14 cellular contexts compared by ENCODE assay signal in the genomic region with DNA sequence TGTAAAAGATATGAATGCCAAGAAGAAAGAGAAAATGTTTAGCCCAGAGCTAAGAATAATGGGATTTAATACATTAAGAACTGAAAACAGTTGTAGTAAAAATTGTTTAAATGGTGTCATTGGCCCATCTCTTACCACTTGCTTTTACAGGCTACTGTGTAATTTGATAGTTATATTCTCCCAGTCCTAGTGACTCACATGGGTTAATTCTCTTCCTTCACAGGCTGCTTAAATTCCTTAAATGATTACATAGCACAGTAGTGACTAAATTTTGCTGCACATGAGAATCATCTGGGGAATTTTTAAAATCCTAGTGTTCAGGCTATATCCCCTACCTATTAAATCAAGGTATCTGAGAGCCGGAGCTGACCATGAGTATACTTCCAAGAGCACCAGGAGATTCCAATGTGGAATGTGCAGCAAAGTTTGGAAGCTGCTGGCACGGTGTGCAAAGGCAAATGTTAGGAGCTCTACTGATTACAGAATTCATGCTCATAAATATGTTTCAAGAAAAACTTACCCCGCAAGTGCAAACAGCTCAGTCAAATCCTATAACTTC. TPM values are rescaled to one million over a fixed set of nuclear protein-coding genes. Genes with fewer than 3 reads are reported as not detected.
DNase-seq lines count a peak whose midpoint lies in the region; ATAC-seq and TF ChIP-seq lines count a peak whose summit lies in the region.
"Had no signal": no experiment of that assay in that cellular context is flagged by ENCODE, and none has a peak within 500 bp of the region (broad histone marks: within the 10 kb centered on the region; RNA-seq: fewer than 3 reads in every experiment).

No MANE protein-coding gene starts in this region.

- H3K27me3 Mint-ChIP-seq in chondrocyte (ENCODE audit: low read depth) = peaks cover 6% of the 10 kb centered on the region
- H3K27me3 Mint-ChIP-seq in CD8-positive, alpha-beta memory T cell = peaks cover 6 to 24% of the 10 kb centered on the region in 2 donors

- intact Hi-C loops in IMR-90 (cut with micrococcal nuclease) = no loop called here

- no peak overlapping the region for H4K5ac ChIP-seq in IMR-90 (ENCODE audit: low read depth, low read length)

- POLR2A ChIA-PET in BJ (lab: Charles Lee) (no interaction called here), IMR-90 (lab: Charles Lee; ENCODE audit: unreplicated experiment) (no interaction called here)
- POLR2A ChIA-PET in CD8-positive, alpha-beta memory T cell (lab: Charles Lee) = no interaction called here

- TF ChIP-seq CTCF in BJ (IDR thresholded peaks at IDR 0.05; ENCODE audit: insufficient read depth, low read depth, low read length) = no peak
- TF ChIP-seq CTCF in IMR-90 (conservative IDR thresholded peaks at IDR 0.05; ENCODE audit: low read depth, low read length) = no peak
- no peak for TF ChIP-seq CTCF in chondrocyte (IDR thresholded peaks at IDR 0.05)
- TF ChIP-seq CTCF in omental fat pad (IDR thresholded peaks at IDR 0.05) = no peak

- no peak overlapping the region for H2BK120ac ChIP-seq in IMR-90 (ENCODE audit: low read depth, low read length)

- H3K27ac Mint-ChIP-seq in chondrocyte (ENCODE audit: unreplicated experiment) = peak overlapping the region; percentile 73
- no peak overlapping the region for H3K27ac Mint-ChIP-seq in CD8-positive, alpha-beta memory T cell

- H2AFZ ChIP-seq in IMR-90 (replicated peaks; ENCODE audit: low read length, poor library complexity) = no peak overlapping the region

- H3K9me3 ChIP-seq in IMR-90 (ENCODE audit: control insufficient read depth, insufficient read depth, low read length) = no peaks in the 10 kb centered on the region
- no peaks in the 10 kb centered on the region for H3K9me3 ChIP-seq in CD8-positive, alpha-beta memory T cell (ENCODE audit: low read length)
- H3K9me3 ChIP-seq: neutrophil had no signal

- no peak overlapping the region for H3K23ac ChIP-seq in IMR-90 (ENCODE audit: low read depth, low read length)

- CTCF ChIA-PET in BJ (lab: Yijun Ruan, JAX) = interaction anchor here (0.7 to 1.9 kb wide), 3 partner anchors 9 to 90 kb away, joined by 3 to 6 read pairs (median 3); no protein-coding TSS in a partner anchor
- CTCF ChIA-PET in IMR-90 (lab: Yijun Ruan, JAX) = no interaction called here
- CTCF ChIA-PET in CD8-positive, alpha-beta memory T cell (lab: Charles Lee) = interaction anchor here (1.1 to 2.1 kb wide), 2 partner anchors 10 to 90 kb away, joined by 4 to 7 read pairs; no protein-coding TSS in a partner anchor

- H3K9ac ChIP-seq in IMR-90 (ENCODE audit: low read depth, low read length) = no peak overlapping the region

- TF ChIP-seq RAD21 in IMR-90 (IDR thresholded peaks at IDR 0.05; ENCODE audit: low read length) = no peak

- H3K4me1 Mint-ChIP-seq in chondrocyte (ENCODE audit: low read depth) = peaks cover 18% of the 10 kb centered on the region
- H3K4me1 Mint-ChIP-seq in CD8-positive, alpha-beta memory T cell = no peaks in the 10 kb centered on the region

- ATAC-seq in IMR-90 (ENCODE audit: low read depth) (peak; percentile 97), omental fat pad (ENCODE audit: low FRiP score) (peak; percentile 83)

- no peak overlapping the region for H2BK5ac ChIP-seq in IMR-90 (ENCODE audit: low read depth, low read length, poor library complexity, severe bottlenecking)

- no peak for TF ChIP-seq POLR2A in IMR-90 (IDR thresholded peaks at IDR 0.05; ENCODE audit: low read depth, low read length)

- H3K27ac ChIP-seq in IMR-90 (ENCODE audit: insufficient read depth, low read length) = no peak overlapping the region
- no peak overlapping the region for H3K27ac ChIP-seq in CD8-positive, alpha-beta memory T cell (ENCODE audit: low read depth, low read length)
- H3K27ac ChIP-seq: neutrophil had no signal

- peaks cover 2% of the 10 kb centered on the region; the same call in 1 of the 2 replicates for H3K27me3 ChIP-seq in BJ (ENCODE audit: control insufficient read depth, insufficient read depth, low read length)
- H3K27me3 ChIP-seq in IMR-90 (ENCODE audit: control insufficient read depth, insufficient read depth, low read length) = no peaks in the 10 kb centered on the region
- H3K27me3 ChIP-seq in CD8-positive, alpha-beta memory T cell (ENCODE audit: insufficient read depth, low read length, poor library complexity, severe bottlenecking) = no peaks in the 10 kb centered on the region

- no peak overlapping the region for H4K91ac ChIP-seq in IMR-90 (ENCODE audit: insufficient read depth, low read depth, low read length)

- no peaks in the 10 kb centered on the region for H3K79me1 ChIP-seq in IMR-90 (ENCODE audit: low read depth in 1 of 2, low read length in 2 of 2)

- no peak overlapping the region for H2AK5ac ChIP-seq in IMR-90 (ENCODE audit: low read depth, low read length)

- H3K4me1 ChIP-seq in IMR-90 (ENCODE audit: control insufficient read depth, insufficient read depth, low read length) = peaks cover 3% of the 10 kb centered on the region; the same call in 1 of the 2 replicates
- H3K4me1 ChIP-seq in CD8-positive, alpha-beta memory T cell (ENCODE audit: insufficient read depth, low read length) = no peaks in the 10 kb centered on the region

- H3K56ac ChIP-seq in IMR-90 (ENCODE audit: extremely low read depth, insufficient read depth, low read length) = no peak overlapping the region

- WGBS in IMR-90 (ENCODE audit: extremely low coverage in 2 of 2, insufficient read length in 1 of 2), 2 experiments = no CpG with 5 or more reads among the region's 3 CpGs

- H3K36me3 ChIP-seq in BJ (ENCODE audit: control insufficient read depth, insufficient read depth, low read length) (no peaks in the 10 kb centered on the region), IMR-90 (ENCODE audit: control insufficient read depth, insufficient read depth, low read length) (no peaks in the 10 kb centered on the region)
- no peaks in the 10 kb centered on the region for H3K36me3 ChIP-seq in CD8-positive, alpha-beta memory T cell (ENCODE audit: insufficient read depth, low read length)
- H3K36me3 ChIP-seq: neutrophil had no signal

- peak overlapping the region; percentile 11 for H3K4me3 Mint-ChIP-seq in chondrocyte (ENCODE audit: unreplicated experiment)
- no peak overlapping the region for H3K4me3 Mint-ChIP-seq in CD8-positive, alpha-beta memory T cell

- H2BK20ac ChIP-seq in IMR-90 (ENCODE audit: low read depth, low read length) = 0 out of 2 replicates have a peak overlapping the region, but pooled peaks have one; percentile 52

- no peaks in the 10 kb centered on the region for H3K36me3 Mint-ChIP-seq in chondrocyte (ENCODE audit: low read depth)
- H3K36me3 Mint-ChIP-seq in CD8-positive, alpha-beta memory T cell = no peaks in the 10 kb centered on the region

- H3K4me2 ChIP-seq in IMR-90 (ENCODE audit: low read depth, low read length) = peak overlapping the region; percentile 76

- H3K14ac ChIP-seq in IMR-90 (replicated peaks; ENCODE audit: low read depth, low read length) = no peak overlapping the region

- no peak overlapping the region for H3K4ac ChIP-seq in IMR-90 (ENCODE audit: low read depth, low read length)

- no peak overlapping the region for H3K4me3 ChIP-seq in BJ (ENCODE audit: low read depth, low read length)
- H3K4me3 ChIP-seq in IMR-90 (ENCODE audit: insufficient read depth, low read depth, low read length) = no peak overlapping the region
- no peak overlapping the region for H3K4me3 ChIP-seq in CD8-positive, alpha-beta memory T cell (ENCODE audit: low read length)

- H2AK9ac ChIP-seq in IMR-90 (replicated peaks; ENCODE audit: low read depth, low read length, poor library complexity) = no peak overlapping the region

- no peak overlapping the region for H3K18ac ChIP-seq in IMR-90 (ENCODE audit: low read depth, low read length)

- no peaks in the 10 kb centered on the region; the same call in 1 of the 2 replicates for H3K9me1 ChIP-seq in IMR-90 (ENCODE audit: insufficient read depth, low read length)

- H2BK15ac ChIP-seq in IMR-90 (ENCODE audit: low read depth, low read length) = no peak overlapping the region

- no peak overlapping the region for H4K8ac ChIP-seq in IMR-90 (ENCODE audit: low read depth in 2 of 2, low read length in 2 of 2)

- in situ Hi-C loops in IMR-90 (cut with MboI; ENCODE audit: low sequenced_read_pairs) = no loop called here

- dilution Hi-C loops in IMR-90 (cut with HindIII; ENCODE audit: low sequenced_read_pairs, unreplicated experiment) = no loop called here

- H4K20me1 ChIP-seq in IMR-90 (ENCODE audit: insufficient read depth, low read length) = no peaks in the 10 kb centered on the region

- BruUV-seq in IMR-90 (replicated peaks; lab: Mats Ljungman, UMichigan) = no TSS peak

- DNase-seq in BJ (ENCODE audit: low read depth) (peak; percentile 66), IMR-90 (peak; percentile 78), chondrocyte (ENCODE audit: low spot score) (no peak), omental fat pad (ENCODE audit: low spot score) (no peak), NCI-H524 (lab: John Stamatoyannopoulos, UW) (no peak), globus pallidus (ENCODE audit: low spot score) (no peak), RPMI8226 (no peak)
- DNase-seq in CD8-positive, alpha-beta memory T cell = no peak
- DNase-seq: activated CD4-positive, alpha-beta T cell treated with anti-CD3 and anti-CD28 coated beads, Interleukin-2, amount 50 U/mL, for 4 hours; activated effector memory CD4-positive, alpha-beta T cell treated with Interleukin-2 at 50 U/mL for 16 hours; cortex of kidney; NCI-H2081; stimulated activated CD4-positive, alpha-beta T cell treated with anti-CD3 and anti-CD28 coated beads, Interleukin-1b, Interleukin-23, amount 100 ng/mL, for 48 hours had no signal

- H3K9me3 Mint-ChIP-seq in chondrocyte (ENCODE audit: low read depth) = no peaks in the 10 kb centered on the region
- H3K9me3 Mint-ChIP-seq in CD8-positive, alpha-beta memory T cell = peaks cover 0 to under 1% (median 0%) of the 10 kb centered on the region in 5 donors

TF ChIP-seq in IMR-90, 13 proteins besides CTCF, POLR2A, EP300 and RAD21 (continues in another document):
- TF ChIP-seq MAFK (IDR thresholded peaks at IDR 0.05; ENCODE audit: low read depth, low read length) (no peak), SMC3 (IDR thresholded peaks at IDR 0.05; ENCODE audit: low read depth, low read length) (no peak), USF2 (IDR thresholded peaks at IDR 0.05; ENCODE audit: low read depth, low read length) (no peak)

RNA-seq across cellular contexts. Expression of gene ZNF800, which starts 45.3 kb away (rescaled TPM):
- polyA plus RNA-seq in BJ (2011; rRNA removed) (6.2 and 9.3 TPM in 2 replicates), IMR-90 (2012; rRNA removed) (6.9 TPM in 2 replicates)
- polyA minus RNA-seq in BJ (2011; rRNA and poly(A)+ RNA removed) = 9.5 and 14.2 TPM in 2 replicates
- total RNA-seq in IMR-90 (2012; rRNA removed) (13.1 and 20.0 TPM in 2 replicates), chondrocyte (27.3 to 33.6 TPM (median 30.5 TPM) in 3 replicates), omental fat pad (10 to 100 TPM; 28.3 to 47.2 (median 35.8) TPM)
- 3.5 and 4.1 TPM in 2 replicates for polyA plus RNA-seq in IMR-90 (2012; cell fraction: cytosol; rRNA removed)
- 18.9 and 19.0 TPM in 2 replicates for polyA plus RNA-seq in IMR-90 (2012; cell fraction: nucleus; rRNA removed; ENCODE audit: low replicate concordance)
- total RNA-seq in CD8-positive, alpha-beta memory T cell = 10 to 100 TPM; 43.8 TPM
- 51.5 TPM for polyA plus RNA-seq in CD8-positive, alpha-beta memory T cell

Comparison
In these comparisons a context has a peak if more than half of its experiments do, and no peak if none do; other contexts are left out.
1. DNase-seq: peak in BJ (single experiment) and IMR-90 (single experiment); none in chondrocyte (single experiment), omental fat pad (single experiment), NCI-H524 (0 of 2), globus pallidus (single experiment), RPMI8226 (single experiment) and CD8-positive, alpha-beta memory T cell (0 of 5).